2 cellular contexts compared by ENCODE assay signal in genomic region chr2:61014805-61015204, GRCh38.
TF ChIP-seq lines count a peak whose summit lies in the region.

No MANE protein-coding gene starts in this region.

TF ChIP-seq in HepG2, 621 proteins besides CTCF, POLR2A, EP300 and RAD21:
- no peak for TF ChIP-seq ZNF24 (IDR thresholded peaks at IDR 0.05)
- no peak for TF ChIP-seq SOX13 (IDR thresholded peaks at IDR 0.05)
- TF ChIP-seq SOX13 (CRISPR knock-in tag; conservative IDR thresholded peaks at IDR 0.05 in 1 of 2, IDR thresholded peaks at IDR 0.05 in 1 of 2), result no peak
- no peak for TF ChIP-seq ZFP36L1 (CRISPR knock-in tag; IDR thresholded peaks at IDR 0.05)
- no peak for TF ChIP-seq REXO4 (CRISPR knock-in tag; IDR thresholded peaks at IDR 0.05; ENCODE audit: borderline replicate concordance)
- TF ChIP-seq MYC (CRISPR knock-in tag; IDR thresholded peaks at IDR 0.05; ENCODE audit: borderline replicate concordance), result no peak
- no peak for TF ChIP-seq PBX3 (CRISPR knock-in tag; IDR thresholded peaks at IDR 0.05; ENCODE audit: borderline replicate concordance)
- no peak for TF ChIP-seq BRCA1 (CRISPR knock-in tag; IDR thresholded peaks at IDR 0.05)
- no peak for TF ChIP-seq ZNF646 (CRISPR knock-in tag; IDR thresholded peaks at IDR 0.05)
- TF ChIP-seq NFATC3 (CRISPR knock-in tag; IDR thresholded peaks at IDR 0.05), result no peak

TF ChIP-seq in GM23338, 12 proteins besides CTCF, POLR2A, EP300 and RAD21:
- TF ChIP-seq REST (IDR thresholded peaks at IDR 0.05; ENCODE audit: unreplicated experiment), result no peak
- TF ChIP-seq POLR2AphosphoS5 (IDR thresholded peaks at IDR 0.05; ENCODE audit: low read depth), result no peak
- no peak for TF ChIP-seq STAT1 (IDR thresholded peaks at IDR 0.05; ENCODE audit: unreplicated experiment)
- TF ChIP-seq JUNB (IDR thresholded peaks at IDR 0.05; ENCODE audit: unreplicated experiment), result no peak
- TF ChIP-seq ZNF114 (CRISPR knock-in tag; IDR thresholded peaks at IDR 0.05), result no peak
- no peak for TF ChIP-seq ETS1 (IDR thresholded peaks at IDR 0.05)
- TF ChIP-seq EZH2phosphoT487 (IDR thresholded peaks at IDR 0.05; ENCODE audit: unreplicated experiment), result no peak
- no peak for TF ChIP-seq CREB1 (CRISPR knock-in tag; IDR thresholded peaks at IDR 0.05; ENCODE audit: low read depth)
- TF ChIP-seq ZNF331 (CRISPR knock-in tag; IDR thresholded peaks at IDR 0.05; ENCODE audit: low read depth), result no peak
- no peak for TF ChIP-seq EZH2 (IDR thresholded peaks at IDR 0.05; ENCODE audit: low read depth, unreplicated experiment)
- TF ChIP-seq NANOG (IDR thresholded peaks at IDR 0.05; ENCODE audit: borderline replicate concordance), result no peak
- TF ChIP-seq ZNF462 (CRISPR knock-in tag; IDR thresholded peaks at IDR 0.05), result no peak
